ENCODE assay signal across 17 cellular contexts in genomic region chr11:46736146-46736545, GRCh38. TPM values are rescaled to one million over a fixed set of nuclear protein-coding genes. Genes with fewer than 3 reads are reported as not detected.
DNase-seq lines count a peak whose midpoint lies in the region; ATAC-seq and TF ChIP-seq lines count a peak whose summit lies in the region.
"Had no signal": no experiment of that assay in that cellular context is flagged by ENCODE, and none has a peak within 500 bp of the region (broad histone marks: within the 10 kb centered on the region; RNA-seq: fewer than 3 reads in every experiment).

No MANE protein-coding gene starts in this region.

- H3K9ac ChIP-seq in liver (ENCODE audit: low read depth in 1 of 2, low read length in 2 of 2): no peak overlapping the region
- H3K9ac ChIP-seq: KMS-11 had no signal

- H3K4me3 ChIP-seq in liver (ENCODE audit: low read depth in 1 of 3, low read length in 3 of 3) (no peak overlapping the region), WERI-Rb-1 (ENCODE audit: low read depth, low read length) (no peak overlapping the region)
- H3K4me3 ChIP-seq: A549 had no signal

- no peak for TF ChIP-seq RAD21 in liver (IDR thresholded peaks at IDR 0.05)

- H3K27me3 ChIP-seq in liver (ENCODE audit: control insufficient read depth in 4 of 4, insufficient read depth in 4 of 4, low read length in 3 of 4): no peaks in the 10 kb centered on the region
- no peaks in the 10 kb centered on the region for H3K27me3 ChIP-seq in WERI-Rb-1 (ENCODE audit: insufficient read depth, low read depth, severe bottlenecking)

- no peak overlapping the region for H3K4me3 Mint-ChIP-seq in stimulated activated naive B cell treated with anti-CD40 and anti-IgM and Interleukin-4, amounts not matched to agents 10 μg/mL and 1 μg/mL and 100 μg/mL, for 72 hours
- H3K4me3 Mint-ChIP-seq: CD14-positive monocyte; CD4-positive, alpha-beta memory T cell had no signal

- peaks cover 15 to 61% (median 44%) of the 10 kb centered on the region in 4 donors for H3K36me3 ChIP-seq in liver (ENCODE audit: control insufficient read depth in 4 of 4, insufficient read depth in 3 of 4, low read depth in 1 of 4, low read length in 3 of 4)
- peaks cover 7% of the 10 kb centered on the region for H3K36me3 ChIP-seq in WERI-Rb-1

- peaks cover 0 to 10% (median 2%) of the 10 kb centered on the region in 4 donors for H3K4me1 ChIP-seq in liver (ENCODE audit: control insufficient read depth in 4 of 4, insufficient read depth in 4 of 4, low read length in 3 of 4)
- H3K4me1 ChIP-seq: A549 had no signal

- no peak for TF ChIP-seq CTCF in liver (IDR thresholded peaks at IDR 0.05; ENCODE audit: low read depth, low read length, missing input control)
- no peak for TF ChIP-seq CTCF in WERI-Rb-1 (IDR thresholded peaks at IDR 0.05; ENCODE audit: low read depth, low read length)

- H3K27me3 Mint-ChIP-seq in stimulated activated naive B cell treated with anti-CD40 and anti-IgM and Interleukin-4, amounts not matched to agents 10 μg/mL and 1 μg/mL and 100 μg/mL, for 72 hours: no peaks in the 10 kb centered on the region

- peak overlapping the region; percentile 44 for H3K27ac Mint-ChIP-seq in stimulated activated naive B cell treated with anti-CD40 and anti-IgM and Interleukin-4, amounts not matched to agents 10 μg/mL and 1 μg/mL and 100 μg/mL, for 72 hours
- H3K27ac Mint-ChIP-seq: CD14-positive monocyte; CD4-positive, alpha-beta memory T cell had no signal

- peaks cover 13 to 30% of the 10 kb centered on the region in 2 donors for H3K36me3 Mint-ChIP-seq in stimulated activated naive B cell treated with anti-CD40 and anti-IgM and Interleukin-4, amounts not matched to agents 10 μg/mL and 1 μg/mL and 100 μg/mL, for 72 hours

- H3K4me1 Mint-ChIP-seq in stimulated activated naive B cell treated with anti-CD40 and anti-IgM and Interleukin-4, amounts not matched to agents 10 μg/mL and 1 μg/mL and 100 μg/mL, for 72 hours: no peaks in the 10 kb centered on the region
- H3K4me1 Mint-ChIP-seq: CD14-positive monocyte; CD4-positive, alpha-beta memory T cell had no signal

- H3K9me3 ChIP-seq in liver (ENCODE audit: control insufficient read depth in 4 of 4, low read length in 3 of 4) (no peaks in the 10 kb centered on the region), WERI-Rb-1 (ENCODE audit: severe bottlenecking) (no peaks in the 10 kb centered on the region)
- H3K9me3 ChIP-seq: A549 had no signal

- peak overlapping the region; percentile 55 to 63 for H3K27ac ChIP-seq in liver (ENCODE audit: low read depth in 1 of 2, low read length in 2 of 2)
- no peak overlapping the region for H3K27ac ChIP-seq in WERI-Rb-1
- H3K27ac ChIP-seq: A549, KMS-11 had no signal

- WGBS in liver: 81% methylated on average over 7 of the region's 7 CpGs

- peak; percentile 62 for DNase-seq in posterior vena cava (ENCODE audit: low spot score)
- no peak for DNase-seq in stimulated activated naive B cell treated with anti-CD40 and anti-IgM and Interleukin-4, amounts not matched to agents 10 μg/mL and 1 μg/mL and 100 μg/mL, for 72 hours
- no peak for DNase-seq in WERI-Rb-1
- DNase-seq in GDM1 (lab: John Stamatoyannopoulos, UW): no peak
- DNase-seq: AML-193; Calu3; CD4-positive, alpha-beta memory T cell; DND-41; EL; GOT3; H7 had no signal

- intact Hi-C loops in posterior vena cava (cut with DNase I): no loop called here

- H3K9me3 Mint-ChIP-seq in stimulated activated naive B cell treated with anti-CD40 and anti-IgM and Interleukin-4, amounts not matched to agents 10 μg/mL and 1 μg/mL and 100 μg/mL, for 72 hours: no peaks in the 10 kb centered on the region
- H3K9me3 Mint-ChIP-seq: CD4-positive, alpha-beta memory T cell had no signal

- ATAC-seq in stimulated activated naive B cell treated with anti-CD40 and anti-IgM and Interleukin-4, amounts not matched to agents 10 μg/mL and 1 μg/mL and 100 μg/mL, for 72 hours (replicated peaks): no peak
- no peak for ATAC-seq in GM21786 (IDR thresholded peaks at IDR 0.05; ENCODE audit: unreplicated experiment)

TF ChIP-seq in liver, 16 proteins besides CTCF, POLR2A, EP300 and RAD21:
- no peak for TF ChIP-seq YY1 (IDR thresholded peaks at IDR 0.05)
- TF ChIP-seq, protein P1, sequence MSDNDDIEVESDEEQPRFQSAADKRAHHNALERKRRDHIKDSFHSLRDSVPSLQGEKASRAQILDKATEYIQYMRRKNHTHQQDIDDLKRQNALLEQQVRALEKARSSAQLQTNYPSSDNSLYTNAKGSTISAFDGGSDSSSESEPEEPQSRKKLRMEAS (IDR thresholded peaks at IDR 0.05): no peak
- TF ChIP-seq RXRA (IDR thresholded peaks at IDR 0.05): no peak
- no peak for TF ChIP-seq HNF4G (IDR thresholded peaks at IDR 0.05)
- TF ChIP-seq, protein P2, sequence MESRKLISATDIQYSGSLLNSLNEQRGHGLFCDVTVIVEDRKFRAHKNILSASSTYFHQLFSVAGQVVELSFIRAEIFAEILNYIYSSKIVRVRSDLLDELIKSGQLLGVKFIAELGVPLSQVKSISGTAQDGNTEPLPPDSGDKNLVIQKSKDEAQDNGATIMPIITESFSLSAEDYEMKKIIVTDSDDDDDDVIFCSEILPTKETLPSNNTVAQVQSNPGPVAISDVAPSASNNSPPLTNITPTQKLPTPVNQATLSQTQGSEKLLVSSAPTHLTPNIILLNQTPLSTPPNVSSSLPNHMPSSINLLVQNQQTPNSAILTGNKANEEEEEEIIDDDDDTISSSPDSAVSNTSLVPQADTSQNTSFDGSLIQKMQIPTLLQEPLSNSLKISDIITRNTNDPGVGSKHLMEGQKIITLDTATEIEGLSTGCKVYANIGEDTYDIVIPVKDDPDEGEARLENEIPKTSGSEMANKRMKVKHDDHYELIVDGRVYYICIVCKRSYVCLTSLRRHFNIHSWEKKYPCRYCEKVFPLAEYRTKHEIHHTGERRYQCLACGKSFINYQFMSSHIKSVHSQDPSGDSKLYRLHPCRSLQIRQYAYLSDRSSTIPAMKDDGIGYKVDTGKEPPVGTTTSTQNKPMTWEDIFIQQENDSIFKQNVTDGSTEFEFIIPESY (IDR thresholded peaks at IDR 0.05): no peak
- TF ChIP-seq ATF3 (IDR thresholded peaks at IDR 0.05): no peak
- no peak for TF ChIP-seq GABPA (IDR thresholded peaks at IDR 0.05 in 1 of 2, conservative IDR thresholded peaks at IDR 0.05 in 1 of 2)

RNA-seq across cellular contexts. Expression of gene F2, which starts 17.1 kb away (rescaled TPM):
- total RNA-seq in liver (1,000 to 10,000 TPM in 1 of 2 donors, 100 to 1,000 TPM in 1; 631 to 1,505 TPM), posterior vena cava (not detected)
- 1,000 to 10,000 TPM; 1,126 to 1,337 TPM for polyA plus RNA-seq in liver
- total RNA-seq: Calu3; CD4-positive, alpha-beta memory T cell; G401; H7 had no signal
- polyA plus RNA-seq: CD14-positive monocyte; CD4-positive, alpha-beta memory T cell had no signal

RNA-seq across cellular contexts. Expression of gene ZNF408, which starts 35.3 kb away (rescaled TPM):
- total RNA-seq in liver (1 to 10 TPM; 3.4 to 8.4 TPM), posterior vena cava (1 to 10 TPM; 5.4 to 5.7 TPM)
- 1 to 10 TPM; 4.8 to 6.3 TPM for polyA plus RNA-seq in liver

RNA-seq across cellular contexts. Expression of gene ARHGAP1, which starts 35.7 kb away (rescaled TPM):
- total RNA-seq in liver: 10 to 100 TPM; 10.9 to 21.9 TPM
- 10 to 100 TPM; 18.5 to 21.6 TPM for polyA plus RNA-seq in liver
- total RNA-seq in posterior vena cava: 100 to 1,000 TPM; 265 to 283 TPM

Comparison
In these comparisons a context has a peak if more than half of its experiments do, and no peak if none do; other contexts are left out.
1. RNA of gene F2, which starts 17.1 kb away (total RNA-seq): 631 to 1,505 TPM in liver; not detected in posterior vena cava; every median in the first group is over 100 times any median in the second.
2. RNA of gene ARHGAP1, which starts 35.7 kb away (total RNA-seq): 265 to 283 TPM in posterior vena cava; 10.9 to 21.9 TPM in liver; every median in the first group is over 10 times any median in the second.